In genomic region chr6:107711412-107711811, GRCh38 we compare ENCODE assay signal across 19 cellular contexts.
"Had no signal": no experiment of that assay in that cellular context is flagged by ENCODE, and none has a peak within 500 bp of the region (broad histone marks: within the 10 kb centered on the region; RNA-seq: fewer than 3 reads in every experiment).

No MANE protein-coding gene starts in this region.

- H3K9ac ChIP-seq: parathyroid adenoma had no signal

- H3K9me3 Mint-ChIP-seq: activated T-cell treated with anti-CD3 and anti-CD28 coated beads, Interleukin-2, amount 50 U/mL, for 72 hours; stimulated activated memory B cell treated with anti-CD40 and anti-IgM and Interleukin-4, amounts not matched to agents 10 μg/mL and 1 μg/mL and 100 μg/mL, for 72 hours had no signal

- H3K79me2 ChIP-seq: parathyroid adenoma had no signal

- H3K27ac Mint-ChIP-seq: activated T-cell treated with anti-CD3 and anti-CD28 coated beads, Interleukin-2, amount 50 U/mL, for 72 hours had no signal

- FAIRE-seq: TTC549 had no signal

- H3K27me3 ChIP-seq: sigmoid colon, upper lobe of right lung had no signal

- H3K36me3 Mint-ChIP-seq: stimulated activated memory B cell treated with anti-CD40 and anti-IgM and Interleukin-4, amounts not matched to agents 10 μg/mL and 1 μg/mL and 100 μg/mL, for 72 hours had no signal

- H3K4me3 ChIP-seq: heart right ventricle, left ventricle myocardium inferior, sigmoid colon, spleen, upper lobe of right lung had no signal

- H3K27ac ChIP-seq: left ventricle myocardium inferior, neutrophil, parathyroid adenoma, sigmoid colon, upper lobe of right lung had no signal

- H3K4me3 Mint-ChIP-seq: stimulated activated memory B cell treated with anti-CD40 and anti-IgM and Interleukin-4, amounts not matched to agents 10 μg/mL and 1 μg/mL and 100 μg/mL, for 72 hours had no signal

- H3K36me3 ChIP-seq: heart right ventricle, left ventricle myocardium inferior, neutrophil, sigmoid colon, upper lobe of right lung had no signal

- H2AFZ ChIP-seq: parathyroid adenoma had no signal

- H3K27me3 Mint-ChIP-seq: stimulated activated memory B cell treated with anti-CD40 and anti-IgM and Interleukin-4, amounts not matched to agents 10 μg/mL and 1 μg/mL and 100 μg/mL, for 72 hours had no signal

- DNase-seq: activated CD8-positive, alpha-beta memory T cell treated with anti-CD3 and anti-CD28 coated beads, Interleukin-2, amount 50 U/mL, for 4 hours; activated gamma-delta T cell; activated T-cell treated with anti-CD3 and anti-CD28 coated beads, Interleukin-2, amount 50 U/mL, for 72 hours; aorta; cortex of kidney; effector CD8-positive, alpha-beta T cell; heart right ventricle; kidney glomerular epithelial cell; left ventricle myocardium inferior; mammary epithelial cell; sigmoid colon; spleen; stimulated activated CD4-positive, alpha-beta T cell treated with anti-CD3 and anti-CD28 coated beads, Interleukin-4, amount 100 ng/mL, for 4 hours; upper lobe of right lung had no signal

- H3K4me1 ChIP-seq: parathyroid adenoma had no signal

- ATAC-seq: activated T-cell treated with anti-CD3 and anti-CD28 coated beads, Interleukin-2, amount 50 U/mL, for 72 hours; esophagus mucosa; stimulated activated memory B cell treated with anti-CD40 and anti-IgM and Interleukin-4, amounts not matched to agents 10 μg/mL and 1 μg/mL and 100 μg/mL, for 72 hours; upper lobe of right lung had no signal

- H3K9me3 ChIP-seq: heart right ventricle, left ventricle myocardium inferior, neutrophil, sigmoid colon, spleen, upper lobe of right lung had no signal
